8 cellular contexts compared by ENCODE assay signal in the genomic region with DNA sequence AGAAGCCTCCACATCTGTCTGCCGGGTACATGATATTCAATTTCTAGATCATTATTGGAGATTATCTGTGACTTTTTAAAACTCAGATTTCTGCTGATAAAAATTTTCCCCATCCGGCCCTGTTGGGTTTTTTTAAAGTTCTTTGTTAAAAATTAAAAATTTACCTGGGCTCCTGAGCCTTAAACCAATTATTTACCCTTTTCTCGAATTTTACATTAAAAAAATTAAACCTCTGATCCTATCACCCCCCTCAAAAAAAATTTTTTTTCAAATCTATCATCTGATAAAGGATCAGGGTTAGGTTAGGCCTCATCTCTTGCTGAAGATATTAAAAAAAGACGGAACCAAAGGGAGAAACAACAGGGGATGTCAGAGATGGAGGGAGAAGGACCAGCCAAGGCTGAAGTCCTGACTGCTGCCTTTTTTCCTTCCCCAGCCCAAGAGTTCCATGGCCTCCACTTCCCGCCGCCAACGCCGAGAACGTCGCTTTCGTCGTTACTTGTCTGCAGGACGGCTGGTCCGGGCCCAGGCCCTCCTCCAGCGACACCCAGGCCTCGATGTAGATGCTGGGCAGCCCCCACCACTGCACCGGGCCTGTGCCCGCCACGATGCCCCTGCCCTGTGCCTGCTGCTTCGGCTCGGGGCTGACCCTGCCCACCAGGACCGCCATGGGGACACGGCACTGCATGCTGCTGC. TPM values are rescaled to one million over a fixed set of nuclear protein-coding genes. Genes with fewer than 3 reads are reported as not detected.
DNase-seq lines count a peak whose midpoint lies in the region; ATAC-seq and TF ChIP-seq lines count a peak whose summit lies in the region.

No MANE protein-coding gene starts in this region.

- no peaks in the 10 kb centered on the region for H3K9me3 ChIP-seq in MG63
- no peaks in the 10 kb centered on the region for H3K9me3 ChIP-seq in colonic mucosa

- peaks cover 0 to 5% of the 10 kb centered on the region in 2 donors for H3K36me3 Mint-ChIP-seq in naive B cell

- H3K27ac Mint-ChIP-seq in naive B cell: peak overlapping the region; percentile 83 to 98 (median 96)

- H3K36me3 ChIP-seq in MG63: peaks cover 8% of the 10 kb centered on the region; the same call in 1 of the 2 replicates
- no peaks in the 10 kb centered on the region for H3K36me3 ChIP-seq in colonic mucosa

- H3K9ac ChIP-seq in colonic mucosa (ENCODE audit: low read depth in 2 of 2, low read length in 2 of 2): peak overlapping the region; percentile 61 to 76

- peaks cover 26 to 51% (median 27%) of the 10 kb centered on the region in 3 donors for H3K4me1 Mint-ChIP-seq in naive B cell

- intact Hi-C loops in colonic mucosa (cut with DNase I): loop anchor here (2.0 to 10.0 kb wide), 2 partner anchors 51 to 53 kb away; a partner anchor contains a TSS

- peaks cover 8% of the 10 kb centered on the region for H3K4me1 ChIP-seq in colonic mucosa

- H3K4me3 ChIP-seq in AG10803 (ENCODE audit: low read length): peak overlapping the region; percentile 66
- H3K4me3 ChIP-seq in MG63: peak overlapping the region; percentile 61
- H3K4me3 ChIP-seq in colonic mucosa: peak overlapping the region; percentile 35

- no peaks in the 10 kb centered on the region for H3K9me3 Mint-ChIP-seq in naive B cell

- no peak for DNase-seq in AG10803 (ENCODE audit: low read depth)
- DNase-seq in MG63: no peak
- no peak for DNase-seq in colonic mucosa
- no peak for DNase-seq in naive B cell
- no peak for DNase-seq in NCI-H1105 (lab: John Stamatoyannopoulos, UW)
- no peak for DNase-seq in NCI-H2081 treated with DMSO at 0.1 percent for 48 hours (lab: John Stamatoyannopoulos, UW)
- DNase-seq in amniotic stem cell (lab: John Stamatoyannopoulos, UW): no peak
- no peak for DNase-seq in globus pallidus (ENCODE audit: low spot score)

- peak overlapping the region; percentile 52 for H3K27ac ChIP-seq in colonic mucosa

- TF ChIP-seq CTCF in AG10803 (conservative IDR thresholded peaks at IDR 0.05; ENCODE audit: low read length) (no peak), colonic mucosa (IDR thresholded peaks at IDR 0.05) (no peak)

- H3K27me3 ChIP-seq in MG63 (no peaks in the 10 kb centered on the region), colonic mucosa (no peaks in the 10 kb centered on the region)

- H3K4me3 Mint-ChIP-seq in naive B cell: peak overlapping the region; percentile 84 to 95 (median 91)

- H3K27me3 Mint-ChIP-seq in naive B cell: no peaks in the 10 kb centered on the region

- no peak for ATAC-seq in naive B cell (ENCODE audit: low read depth in 2 of 2)

RNA-seq across cellular contexts. Expression of a gene that starts 0.5 kb away (rescaled TPM):
- total RNA-seq in MG63 (2014; rRNA removed; shearing (Covaris generic); ENCODE audit: low replicate concordance): 19.7 and 29.3 TPM in 2 replicates
- total RNA-seq in colonic mucosa: 10 to 100 TPM; 16.1 to 18.8 TPM
- 10 to 100 TPM in 2 of 6 donors, 1 to 10 TPM in 3, under 1 TPM in 1; 0.24 to 11.4 (median 8.9) TPM for polyA plus RNA-seq in naive B cell (ENCODE audit: low read depth in 6 of 6)

RNA-seq across cellular contexts. Expression of a gene that starts 1.5 kb away (rescaled TPM):
- 2.1 and 3.4 TPM in 2 replicates for total RNA-seq in MG63 (2014; rRNA removed; shearing (Covaris generic); ENCODE audit: low replicate concordance)
- under 1 TPM; 0.57 to 0.85 TPM for total RNA-seq in colonic mucosa
- under 1 TPM in 2 of 6 donors, not detected in 4; 0.67 to 0.69 TPM for polyA plus RNA-seq in naive B cell (ENCODE audit: low read depth in 6 of 6)

RNA-seq across cellular contexts. Expression of a gene that starts 6.1 kb away (rescaled TPM):
- 389 and 536 TPM in 2 replicates for total RNA-seq in MG63 (2014; rRNA removed; shearing (Covaris generic); ENCODE audit: low replicate concordance)
- 100 to 1,000 TPM; 213 to 422 TPM for total RNA-seq in colonic mucosa
- 100 to 1,000 TPM in 1 of 6 donors, 10 to 100 TPM in 5; 41.6 to 117 (median 74.5) TPM for polyA plus RNA-seq in naive B cell (ENCODE audit: low read depth in 6 of 6)

RNA-seq across cellular contexts. Expression of a gene that starts 19.1 kb away (rescaled TPM):
- total RNA-seq in MG63 (2014; rRNA removed; shearing (Covaris generic); ENCODE audit: low replicate concordance): not detected in 2 replicates
- not detected for total RNA-seq in colonic mucosa
- polyA plus RNA-seq in naive B cell (ENCODE audit: low read depth in 6 of 6): not detected

RNA-seq across cellular contexts. Expression of a gene that starts 24.2 kb away (rescaled TPM):
- total RNA-seq in MG63 (2014; rRNA removed; shearing (Covaris generic); ENCODE audit: low replicate concordance): not detected in 2 replicates
- total RNA-seq in colonic mucosa: 1 to 10 TPM in 1 of 2 donors, under 1 TPM in 1; 0.35 to 2.4 TPM
- polyA plus RNA-seq in naive B cell (ENCODE audit: low read depth in 6 of 6): 10 to 100 TPM in 5 of 6 donors, 1 to 10 TPM in 1; 6.6 to 26.0 (median 19.4) TPM
